ENCODE assay signal across 10 cellular contexts in the genomic region with DNA sequence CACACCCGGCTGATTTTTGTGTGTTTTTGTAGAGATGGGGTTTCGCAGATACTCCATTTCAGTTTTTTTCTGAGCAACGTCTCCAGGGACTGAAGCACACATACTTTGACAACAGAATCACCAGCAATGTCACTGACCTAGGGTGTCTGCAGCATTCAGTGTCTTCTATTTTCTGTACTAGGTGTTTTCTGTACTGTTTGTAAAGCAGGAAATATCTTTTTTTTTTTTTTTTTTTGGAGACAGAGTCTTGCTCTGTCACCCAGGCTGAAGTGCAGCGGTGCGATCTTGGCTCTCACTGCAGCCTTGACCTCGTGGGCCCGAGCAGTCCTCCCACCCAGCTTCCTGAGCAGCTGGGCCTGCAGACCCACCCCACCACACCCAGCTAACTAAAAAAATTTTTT. TPM values are rescaled to one million over a fixed set of nuclear protein-coding genes. Genes with fewer than 3 reads are reported as not detected.
DNase-seq lines count a peak whose midpoint lies in the region; ATAC-seq and TF ChIP-seq lines count a peak whose summit lies in the region.
"Had no signal": no experiment of that assay in that cellular context is flagged by ENCODE, and none has a peak within 500 bp of the region (broad histone marks: within the 10 kb centered on the region; RNA-seq: fewer than 3 reads in every experiment).

No MANE protein-coding gene starts in this region.

- peaks cover 84% of the 10 kb centered on the region for H3K4me1 ChIP-seq in lower lobe of right lung

- peaks cover 22% of the 10 kb centered on the region for H3K36me3 ChIP-seq in lower lobe of right lung

- H3K4me3 ChIP-seq in GM08714 (ENCODE audit: low read length) (peak overlapping the region; percentile 51; the same call in 1 of the 2 replicates), lower lobe of right lung (no peak overlapping the region)
- H3K4me3 ChIP-seq: coronary artery had no signal

- peak overlapping the region; percentile 50; the same call in 1 of the 2 replicates for H3K27ac Mint-ChIP-seq in WTC11
- no peak overlapping the region for H3K27ac Mint-ChIP-seq in Calu3 (ENCODE audit: unreplicated experiment)

- POLR2A ChIA-PET in WTC11 (lab: Charles Lee), result no interaction called here

- intact Hi-C loops in lower lobe of right lung (cut with DNase I) (no loop called here), Calu3 (cut with micrococcal nuclease; ENCODE audit: unreplicated experiment) (no loop called here)

- CTCF ChIA-PET in WTC11 (lab: Charles Lee), result interaction anchor here (0.7 kb wide), 2 partner anchors 10 to 38 kb away, joined by 3 to 4 read pairs; no protein-coding TSS in a partner anchor
- CTCF ChIA-PET in Calu3 (lab: Charles Lee), result no interaction called here

- ATAC-seq in GM21515 (IDR thresholded peaks at IDR 0.05; ENCODE audit: unreplicated experiment) (peak; percentile 44), WTC11 (no peak), lower lobe of right lung (peak in 1 of 2 donors; percentile 59), GM19452 (IDR thresholded peaks at IDR 0.05; ENCODE audit: unreplicated experiment) (no peak), GM21723 (IDR thresholded peaks at IDR 0.05; ENCODE audit: unreplicated experiment) (no peak)

- no TSS peak for BruUV-seq in Calu3 (replicated peaks; lab: Mats Ljungman, UMichigan)

- H3K27ac ChIP-seq in lower lobe of right lung, result peak overlapping the region; percentile 57
- H3K27ac ChIP-seq: coronary artery, neutrophil had no signal

- DNase-seq in WTC11 (ENCODE audit: low spot score) (no peak), lower lobe of right lung (peak; percentile 51), Calu3 (no peak), A172 (ENCODE audit: low spot score) (no peak)

- H3K9me3 Mint-ChIP-seq in WTC11 (no peaks in the 10 kb centered on the region), Calu3 (ENCODE audit: low read depth, unreplicated experiment) (no peaks in the 10 kb centered on the region)

- H3K4me1 Mint-ChIP-seq in WTC11 (peaks cover 13% of the 10 kb centered on the region), Calu3 (ENCODE audit: low read depth, unreplicated experiment) (peaks cover 3% of the 10 kb centered on the region)

- H3K36me3 Mint-ChIP-seq in WTC11, result peaks cover 15% of the 10 kb centered on the region; the same call in 1 of the 2 replicates
- peaks cover 4% of the 10 kb centered on the region for H3K36me3 Mint-ChIP-seq in Calu3 (ENCODE audit: insufficient read depth, unreplicated experiment)

- TF ChIP-seq CTCF in WTC11 (IDR thresholded peaks at IDR 0.05) (no peak), lower lobe of right lung (IDR thresholded peaks at IDR 0.05) (no peak), Calu3 (IDR thresholded peaks at IDR 0.05; ENCODE audit: unreplicated experiment) (no peak)

- H3K27me3 Mint-ChIP-seq in WTC11 (ENCODE audit: low read depth) (no peaks in the 10 kb centered on the region), Calu3 (ENCODE audit: unreplicated experiment) (no peaks in the 10 kb centered on the region)

- H3K27me3 ChIP-seq in lower lobe of right lung (ENCODE audit: low read depth), result no peaks in the 10 kb centered on the region
- H3K27me3 ChIP-seq: neutrophil had no signal

- H3K4me3 Mint-ChIP-seq in WTC11, result no peak overlapping the region
- H3K4me3 Mint-ChIP-seq in Calu3 (ENCODE audit: low read depth, unreplicated experiment), result no peak overlapping the region

- no peaks in the 10 kb centered on the region for H3K9me3 ChIP-seq in lower lobe of right lung
- H3K9me3 ChIP-seq: neutrophil had no signal

TF ChIP-seq in WTC11, 78 proteins besides CTCF, POLR2A, EP300 and RAD21:
- TF ChIP-seq FOXK1 (CRISPR knock-in tag; IDR thresholded peaks at IDR 0.05), result no peak
- TF ChIP-seq TCF7 (CRISPR knock-in tag; IDR thresholded peaks at IDR 0.05; ENCODE audit: low read depth), result no peak
- TF ChIP-seq TEAD4 (CRISPR knock-in tag; IDR thresholded peaks at IDR 0.05), result no peak
- TF ChIP-seq CREM (CRISPR knock-in tag; IDR thresholded peaks at IDR 0.05), result no peak

RNA-seq across cellular contexts. Expression of gene ADD1, which starts 8.8 kb away (rescaled TPM):
- total RNA-seq in WTC11 (2021) (164 to 178 TPM (median 167 TPM) in 3 replicates), lower lobe of right lung (279 TPM), Calu3 (2022) (123 and 125 TPM in 2 replicates)
- total RNA-seq in A172 (2014; rRNA removed; shearing (Covaris generic)), result 166 and 199 TPM in 2 replicates

RNA-seq across cellular contexts. Expression of gene SH3BP2, which starts 59.6 kb away (rescaled TPM):
- 43.2 to 49.1 TPM (median 44.5 TPM) in 3 replicates for total RNA-seq in WTC11 (2021)
- total RNA-seq in lower lobe of right lung, result 102 TPM
- total RNA-seq in Calu3 (2022), result 20.7 and 22.7 TPM in 2 replicates
- total RNA-seq in A172 (2014; rRNA removed; shearing (Covaris generic)), result 37.4 and 56.9 TPM in 2 replicates
